In the genomic region with DNA sequence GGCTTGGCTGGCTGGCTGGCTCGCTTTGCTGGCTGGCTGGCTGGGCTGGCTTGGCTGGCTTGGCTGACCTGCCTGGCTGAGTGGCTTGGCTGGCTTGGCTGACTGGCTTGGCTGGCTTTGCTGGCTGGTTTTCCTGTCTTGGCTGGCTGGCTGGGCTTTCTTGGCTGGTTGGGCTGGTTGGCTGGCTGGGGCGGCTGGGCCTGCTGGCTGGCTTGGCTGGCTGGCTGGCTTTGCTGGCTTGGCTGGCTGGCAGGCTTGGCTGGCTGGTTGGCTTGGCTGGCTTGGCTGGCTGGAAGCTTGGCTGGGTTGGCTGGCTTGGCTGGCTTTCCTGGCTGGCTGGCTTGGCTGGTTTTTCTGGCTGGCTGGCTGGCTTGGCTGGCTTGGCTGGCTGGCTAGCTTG, we compare ENCODE assay signal across 13 cellular contexts.
A peak's percentile ranks its signal among the peaks of the same experiment; 100 is the strongest.
DNase-seq lines count a peak whose midpoint lies in the region; ATAC-seq and TF ChIP-seq lines count a peak whose summit lies in the region.
"Had no signal": no experiment of that assay in that cellular context is flagged by ENCODE, and none has a peak within 500 bp of the region (broad histone marks: within the 10 kb centered on the region; RNA-seq: fewer than 3 reads in every experiment).

No MANE protein-coding gene starts in this region.

- ATAC-seq in activated CD8-positive, alpha-beta T cell treated with anti-CD3 and anti-CD28 coated beads for 36 hours: no peak
- no peak for ATAC-seq in GM18909 (IDR thresholded peaks at IDR 0.05; ENCODE audit: poor library complexity, unreplicated experiment)
- no peak for ATAC-seq in stimulated activated naive B cell treated with anti-CD40 and anti-IgM and Interleukin-4, amounts not matched to agents 10 μg/mL and 1 μg/mL and 100 μg/mL, for 72 hours (replicated peaks)

- H3K27me3 Mint-ChIP-seq in CD14-positive monocyte (ENCODE audit: low read depth in 3 of 3): no peaks in the 10 kb centered on the region
- no peaks in the 10 kb centered on the region for H3K27me3 Mint-ChIP-seq in chondrocyte (ENCODE audit: low read depth)
- no peaks in the 10 kb centered on the region for H3K27me3 Mint-ChIP-seq in activated CD8-positive, alpha-beta T cell treated with anti-CD3 and anti-CD28 coated beads for 36 hours
- no peaks in the 10 kb centered on the region for H3K27me3 Mint-ChIP-seq in stimulated activated naive B cell treated with anti-CD40 and anti-IgM and Interleukin-4, amounts not matched to agents 10 μg/mL and 1 μg/mL and 100 μg/mL, for 72 hours

- TF ChIP-seq CTCF in CD14-positive monocyte (IDR thresholded peaks at IDR 0.05) (no peak), chondrocyte (IDR thresholded peaks at IDR 0.05) (no peak)
- no peak for TF ChIP-seq CTCF in activated CD8-positive, alpha-beta T cell treated with anti-CD3 and anti-CD28 coated beads for 36 hours (IDR thresholded peaks at IDR 0.05)

- H3K36me3 Mint-ChIP-seq in CD14-positive monocyte: no peaks in the 10 kb centered on the region
- H3K36me3 Mint-ChIP-seq in chondrocyte (ENCODE audit: low read depth): no peaks in the 10 kb centered on the region
- no peaks in the 10 kb centered on the region for H3K36me3 Mint-ChIP-seq in activated CD8-positive, alpha-beta T cell treated with anti-CD3 and anti-CD28 coated beads for 36 hours (ENCODE audit: low read depth)
- no peaks in the 10 kb centered on the region for H3K36me3 Mint-ChIP-seq in stimulated activated naive B cell treated with anti-CD40 and anti-IgM and Interleukin-4, amounts not matched to agents 10 μg/mL and 1 μg/mL and 100 μg/mL, for 72 hours

- H3K9me3 Mint-ChIP-seq in CD14-positive monocyte (peaks cover 0 to 18% (median 9%) of the 10 kb centered on the region in 7 donors), chondrocyte (ENCODE audit: low read depth) (no peaks in the 10 kb centered on the region)
- no peaks in the 10 kb centered on the region for H3K9me3 Mint-ChIP-seq in activated CD8-positive, alpha-beta T cell treated with anti-CD3 and anti-CD28 coated beads for 36 hours
- H3K9me3 Mint-ChIP-seq in stimulated activated naive B cell treated with anti-CD40 and anti-IgM and Interleukin-4, amounts not matched to agents 10 μg/mL and 1 μg/mL and 100 μg/mL, for 72 hours: no peaks in the 10 kb centered on the region

- POLR2A ChIA-PET in activated CD8-positive, alpha-beta T cell treated with anti-CD3 and anti-CD28 coated beads for 36 hours (lab: Charles Lee): no interaction called here

- H3K4me1 Mint-ChIP-seq in CD14-positive monocyte (no peaks in the 10 kb centered on the region), chondrocyte (ENCODE audit: low read depth) (no peaks in the 10 kb centered on the region)
- H3K4me1 Mint-ChIP-seq in activated CD8-positive, alpha-beta T cell treated with anti-CD3 and anti-CD28 coated beads for 36 hours (ENCODE audit: low read depth): no peaks in the 10 kb centered on the region
- no peaks in the 10 kb centered on the region for H3K4me1 Mint-ChIP-seq in stimulated activated naive B cell treated with anti-CD40 and anti-IgM and Interleukin-4, amounts not matched to agents 10 μg/mL and 1 μg/mL and 100 μg/mL, for 72 hours

- intact Hi-C loops in CD14-positive monocyte (cut with micrococcal nuclease): no loop called here
- intact Hi-C loops in activated CD8-positive, alpha-beta T cell treated with anti-CD3 and anti-CD28 coated beads for 36 hours (cut with micrococcal nuclease): no loop called here

- H3K27ac Mint-ChIP-seq in CD14-positive monocyte (no peak overlapping the region), chondrocyte (ENCODE audit: unreplicated experiment) (no peak overlapping the region)
- no peak overlapping the region for H3K27ac Mint-ChIP-seq in activated CD8-positive, alpha-beta T cell treated with anti-CD3 and anti-CD28 coated beads for 36 hours
- H3K27ac Mint-ChIP-seq in stimulated activated naive B cell treated with anti-CD40 and anti-IgM and Interleukin-4, amounts not matched to agents 10 μg/mL and 1 μg/mL and 100 μg/mL, for 72 hours: no peak overlapping the region

- H3K4me3 Mint-ChIP-seq in CD14-positive monocyte (no peak overlapping the region), chondrocyte (ENCODE audit: unreplicated experiment) (no peak overlapping the region)
- no peak overlapping the region for H3K4me3 Mint-ChIP-seq in activated CD8-positive, alpha-beta T cell treated with anti-CD3 and anti-CD28 coated beads for 36 hours
- no peak overlapping the region for H3K4me3 Mint-ChIP-seq in stimulated activated naive B cell treated with anti-CD40 and anti-IgM and Interleukin-4, amounts not matched to agents 10 μg/mL and 1 μg/mL and 100 μg/mL, for 72 hours

- CTCF ChIA-PET in activated CD8-positive, alpha-beta T cell treated with anti-CD3 and anti-CD28 coated beads for 36 hours (lab: Charles Lee): no interaction called here

- peak; percentile 48 for DNase-seq in CD14-positive monocyte (ENCODE audit: low spot score)
- peak; percentile 0 for DNase-seq in HuH-7 (ENCODE audit: low spot score)
- peak; percentile 95 for DNase-seq in chondrocyte (ENCODE audit: low spot score)
- DNase-seq in middle frontal gyrus (ENCODE audit: extremely low spot score, low spot score): peak; percentile 0
- no peak for DNase-seq in activated T-cell treated with anti-CD3 and anti-CD28 coated beads, Interleukin-2, amount 50 U/mL, for 48 hours
- no peak for DNase-seq in activated CD8-positive, alpha-beta T cell treated with anti-CD3 and anti-CD28 coated beads for 36 hours
- no peak for DNase-seq in stimulated activated naive B cell treated with anti-CD40 and anti-IgM and Interleukin-4, amounts not matched to agents 10 μg/mL and 1 μg/mL and 100 μg/mL, for 72 hours
- DNase-seq: activated CD4-positive, alpha-beta T cell treated with anti-CD3 and anti-CD28 coated beads, Interleukin-2, amount 50 U/mL, for 48 hours; esophagus squamous epithelium; MV-4-11; NCI-H2227 treated with DMSO at 0.1 percent for 48 hours; stimulated activated CD4-positive, alpha-beta T cell treated with anti-CD3 and anti-CD28 coated beads, Interleukin-2, amount 100 ng/mL, for 48 hours had no signal

Comparison
In these comparisons a context has a peak if more than half of its experiments do, and no peak if none do; other contexts are left out.
1. DNase-seq: peak in CD14-positive monocyte (single experiment), HuH-7 (single experiment), chondrocyte (single experiment) and middle frontal gyrus (single experiment); none in activated T-cell treated with anti-CD3 and anti-CD28 coated beads, Interleukin-2, amount 50 U/mL, for 48 hours (0 of 2), activated CD8-positive, alpha-beta T cell treated with anti-CD3 and anti-CD28 coated beads for 36 hours (single experiment) and stimulated activated naive B cell treated with anti-CD40 and anti-IgM and Interleukin-4, amounts not matched to agents 10 μg/mL and 1 μg/mL and 100 μg/mL, for 72 hours (single experiment).